ENCODE assay signal across 8 cellular contexts in genomic region chr19:41753936-41754529, GRCh38. TPM values are rescaled to one million over a fixed set of nuclear protein-coding genes. Genes with fewer than 3 reads are reported as not detected.
DNase-seq lines count a peak whose midpoint lies in the region; ATAC-seq, FAIRE-seq and TF ChIP-seq lines count a peak whose summit lies in the region.

No MANE protein-coding gene starts in this region.

- WGBS in SK-N-SH (ENCODE audit: low lambda C conversion rate): 1% methylated on average over 4 of the region's 4 CpGs
- WGBS in hepatocyte (ENCODE audit: low lambda C conversion rate, missing lambda C conversion rate): 8% methylated on average over 4 of the region's 4 CpGs

- FAIRE-seq in HTR-8/SVneo (lab: Jason Lieb, UNC): peak; percentile 69

- POLR2A ChIA-PET in Caco-2 (lab: Charles Lee) (no interaction called here), SK-N-SH (lab: Yijun Ruan, JAX) (no interaction called here)

- H3K9me3 ChIP-seq in Caco-2 (no peaks in the 10 kb centered on the region; the same call in 1 of the 2 replicates), SK-N-SH (no peaks in the 10 kb centered on the region), hepatocyte (ENCODE audit: low read depth) (no peaks in the 10 kb centered on the region)

- BruUV-seq in Caco-2 (replicated peaks; lab: Mats Ljungman, UMichigan): no TSS peak

- 0 out of 2 replicates have a peak, but pooled peaks have one; percentile 15 for TF ChIP-seq RAD21 in SK-N-SH (IDR thresholded peaks at IDR 0.05; ENCODE audit: low read length)

- H3K4me1 ChIP-seq in Caco-2 (peaks cover 17% of the 10 kb centered on the region), SK-N-SH (ENCODE audit: control insufficient read depth in 1 of 2, insufficient read depth in 2 of 2, low read depth in 1 of 2, low read length in 1 of 2) (no peaks in the 10 kb centered on the region), hepatocyte (ENCODE audit: insufficient read depth) (no peaks in the 10 kb centered on the region)

- DNase-seq in Caco-2 (peak; percentile 70 to 71), HTR-8/SVneo (ENCODE audit: insufficient read length, low spot score) (peak; percentile 15), SK-N-SH (peak; percentile 49), hepatocyte (ENCODE audit: low spot score) (peak; percentile 36)
- peak; percentile 79 for DNase-seq in activated naive CD4-positive, alpha-beta T cell treated with anti-CD3 and anti-CD28 coated beads, Interleukin-2, amount 10 ng/mL, durations not matched to agents 7 days and 5 days
- peak; percentile 54 to 71 for DNase-seq in stimulated activated CD4-positive, alpha-beta T cell treated with anti-CD3 and anti-CD28 coated beads, Interleukin-1b, Interleukin-23, amount 100 ng/mL, for 4 hours (ENCODE audit: low read depth in 2 of 2)

- H3F3A ChIP-seq in SK-N-SH (replicated peaks; ENCODE audit: insufficient read depth): no peaks in the 10 kb centered on the region

- no peaks in the 10 kb centered on the region for H3K36me3 Mint-ChIP-seq in Caco-2 (ENCODE audit: insufficient read depth, unreplicated experiment)
- no peaks in the 10 kb centered on the region for H3K36me3 Mint-ChIP-seq in activated naive CD4-positive, alpha-beta T cell treated with anti-CD3 and anti-CD28 coated beads, Interleukin-2, amount 10 ng/mL, durations not matched to agents 7 days and 5 days

- peaks cover 20% of the 10 kb centered on the region for H3K4me1 Mint-ChIP-seq in Caco-2 (ENCODE audit: low read depth, unreplicated experiment)
- H3K4me1 Mint-ChIP-seq in activated naive CD4-positive, alpha-beta T cell treated with anti-CD3 and anti-CD28 coated beads, Interleukin-2, amount 10 ng/mL, durations not matched to agents 7 days and 5 days: peaks cover 2% of the 10 kb centered on the region

- H2AFZ ChIP-seq in SK-N-SH (ENCODE audit: low read depth): no peak overlapping the region
- no peak overlapping the region for H2AFZ ChIP-seq in hepatocyte

- H3K9me2 ChIP-seq in SK-N-SH: no peaks in the 10 kb centered on the region
- H3K9me2 ChIP-seq in hepatocyte (replicated peaks; ENCODE audit: insufficient read depth): no peaks in the 10 kb centered on the region

- H3K79me2 ChIP-seq in SK-N-SH (ENCODE audit: insufficient read depth) (no peaks in the 10 kb centered on the region), hepatocyte (no peaks in the 10 kb centered on the region)

- H3K27ac ChIP-seq in SK-N-SH (ENCODE audit: low read depth in 2 of 2, low read length in 1 of 2): no peak overlapping the region
- H3K27ac ChIP-seq in hepatocyte: no peak overlapping the region

- H3K27me3 Mint-ChIP-seq in Caco-2 (ENCODE audit: insufficient read depth, unreplicated experiment): no peaks in the 10 kb centered on the region
- H3K27me3 Mint-ChIP-seq in activated naive CD4-positive, alpha-beta T cell treated with anti-CD3 and anti-CD28 coated beads, Interleukin-2, amount 10 ng/mL, durations not matched to agents 7 days and 5 days: peaks cover 77% of the 10 kb centered on the region

- no peak overlapping the region for H3K4me3 Mint-ChIP-seq in Caco-2 (ENCODE audit: unreplicated experiment)
- H3K4me3 Mint-ChIP-seq in activated naive CD4-positive, alpha-beta T cell treated with anti-CD3 and anti-CD28 coated beads, Interleukin-2, amount 10 ng/mL, durations not matched to agents 7 days and 5 days: no peak overlapping the region

- TF ChIP-seq CTCF in Caco-2 (IDR thresholded peaks at IDR 0.05; ENCODE audit: insufficient read depth in 1 of 2, low read depth in 1 of 2, low read length in 1 of 2, severe bottlenecking in 1 of 2, unreplicated experiment in 1 of 2): peak; percentile 72 to 75
- TF ChIP-seq CTCF in SK-N-SH (IDR thresholded peaks at IDR 0.05): peak; percentile 76
- TF ChIP-seq CTCF in hepatocyte (IDR thresholded peaks at IDR 0.05; ENCODE audit: poor library complexity): peak; percentile 39

- intact Hi-C loops in Caco-2 (cut with micrococcal nuclease; ENCODE audit: unreplicated experiment): loop anchor here (1.0 kb wide), 1 partner anchor 31 kb away; no protein-coding TSS in a partner anchor

- no peaks in the 10 kb centered on the region for H3K27me3 ChIP-seq in Caco-2 (replicated peaks; ENCODE audit: control insufficient read depth, insufficient read depth, low read length)
- peaks cover 17% of the 10 kb centered on the region; the same call in 1 of the 2 replicates for H3K27me3 ChIP-seq in SK-N-SH (ENCODE audit: insufficient read depth)
- H3K27me3 ChIP-seq in hepatocyte: no peaks in the 10 kb centered on the region

- H3K36me3 ChIP-seq in Caco-2 (ENCODE audit: control insufficient read depth, insufficient read depth, low read length) (no peaks in the 10 kb centered on the region), SK-N-SH (replicated peaks in 1 of 2; ENCODE audit: control insufficient read depth in 1 of 2, insufficient read depth in 2 of 2, low read length in 1 of 2) (no peaks in the 10 kb centered on the region), hepatocyte (replicated peaks; ENCODE audit: insufficient read depth, low read depth) (no peaks in the 10 kb centered on the region)

- H3K4me2 ChIP-seq in SK-N-SH (no peak overlapping the region), hepatocyte (no peak overlapping the region)

- H3K4me3 ChIP-seq in Caco-2 (ENCODE audit: low read depth, low read length) (no peak overlapping the region), SK-N-SH (ENCODE audit: low read depth in 2 of 2, low read length in 1 of 2) (peak overlapping the region in 1 of 2 experiments; percentile 12; a peak in 1 of 4 replicates), hepatocyte (no peak overlapping the region)

- no peaks in the 10 kb centered on the region for H3K9me3 Mint-ChIP-seq in Caco-2 (ENCODE audit: unreplicated experiment)
- H3K9me3 Mint-ChIP-seq in activated naive CD4-positive, alpha-beta T cell treated with anti-CD3 and anti-CD28 coated beads, Interleukin-2, amount 10 ng/mL, durations not matched to agents 7 days and 5 days: no peaks in the 10 kb centered on the region

- H3K9ac ChIP-seq in SK-N-SH: no peak overlapping the region

- TF ChIP-seq EP300 in SK-N-SH (IDR thresholded peaks at IDR 0.05; ENCODE audit: borderline replicate concordance in 1 of 2, low read depth in 1 of 2, low read length in 1 of 2): no peak

- ATAC-seq in GM19328 (IDR thresholded peaks at IDR 0.05; ENCODE audit: unreplicated experiment) (no peak), HG02970 (IDR thresholded peaks at IDR 0.05; ENCODE audit: low FRiP score, unreplicated experiment) (no peak)

- H4K20me1 ChIP-seq in SK-N-SH (ENCODE audit: insufficient read depth) (no peaks in the 10 kb centered on the region), hepatocyte (ENCODE audit: insufficient read depth, poor library complexity, severe bottlenecking) (no peaks in the 10 kb centered on the region)

- no peak overlapping the region for H3K27ac Mint-ChIP-seq in Caco-2 (ENCODE audit: unreplicated experiment)
- H3K27ac Mint-ChIP-seq in activated naive CD4-positive, alpha-beta T cell treated with anti-CD3 and anti-CD28 coated beads, Interleukin-2, amount 10 ng/mL, durations not matched to agents 7 days and 5 days: no peak overlapping the region

- CTCF ChIA-PET in Caco-2 (lab: Charles Lee): interaction anchor here (0.6 to 3.3 kb wide), 16 partner anchors 8 to 368 kb away, joined by 3 to 59 read pairs (median 8); partner anchors contain the start of gene RPS19
- CTCF ChIA-PET in SK-N-SH (lab: Yijun Ruan, JAX): interaction anchor here (0.6 to 5.3 kb wide), 25 partner anchors 8 to 533 kb away, joined by 3 to 33 read pairs (median 5); partner anchors contain the start of gene CEACAM3
- CTCF ChIA-PET in activated naive CD4-positive, alpha-beta T cell treated with anti-CD3 and anti-CD28 coated beads, Interleukin-2, amount 10 ng/mL, durations not matched to agents 7 days and 5 days (lab: Charles Lee): interaction anchor here (0.8 to 6.1 kb wide), 26 partner anchors 8 to 707 kb away, joined by 3 to 120 read pairs (median 8); no protein-coding TSS in a partner anchor

TF ChIP-seq in SK-N-SH, 30 proteins besides CTCF, POLR2A, EP300 and RAD21 (continues in another document):
- TF ChIP-seq REST (IDR thresholded peaks at IDR 0.05; ENCODE audit: low read depth, low read length) (no peak), RCOR1 (IDR thresholded peaks at IDR 0.05; ENCODE audit: low read length) (no peak)

RNA-seq across cellular contexts. Expression of gene CEACAM6, which starts 1.3 kb away (rescaled TPM):
- total RNA-seq in Caco-2 (2022) (10.7 and 16.2 TPM in 2 replicates), hepatocyte (7.9 and 16.0 TPM in 2 replicates)
- polyA plus RNA-seq in SK-N-SH (2012; rRNA removed) (not detected in 2 replicates), hepatocyte (4.5 and 5.3 TPM in 2 replicates)
- polyA plus RNA-seq in SK-N-SH (2012; cell fraction: cytosol; rRNA removed): not detected in 2 replicates
- not detected in 2 replicates for polyA plus RNA-seq in SK-N-SH (2012; cell fraction: nucleus; rRNA removed)

RNA-seq across cellular contexts. Expression of gene CEACAM3, which starts 42.4 kb away (rescaled TPM):
- not detected in 2 replicates for total RNA-seq in Caco-2 (2022)
- not detected in 2 replicates for polyA plus RNA-seq in SK-N-SH (2012; rRNA removed)
- polyA plus RNA-seq in SK-N-SH (2012; cell fraction: cytosol; rRNA removed): not detected in 2 replicates
- not detected in 2 replicates for polyA plus RNA-seq in SK-N-SH (2012; cell fraction: nucleus; rRNA removed)
- total RNA-seq in hepatocyte: not detected in 2 replicates
- not detected in 2 replicates for polyA plus RNA-seq in hepatocyte

RNA-seq across cellular contexts. Expression of gene CEACAM5, which starts 45.6 kb away (rescaled TPM):
- 1.3 and 3.9 TPM in 2 replicates for total RNA-seq in Caco-2 (2022)
- polyA plus RNA-seq in SK-N-SH (2012; rRNA removed): not detected in 2 replicates
- not detected in 2 replicates for polyA plus RNA-seq in SK-N-SH (2012; cell fraction: cytosol; rRNA removed)
- polyA plus RNA-seq in SK-N-SH (2012; cell fraction: nucleus; rRNA removed): not detected in 2 replicates
- total RNA-seq in hepatocyte: 2.7 and 11.5 TPM in 2 replicates
- 0.96 and 1.5 TPM in 2 replicates for polyA plus RNA-seq in hepatocyte

Comparison
In these comparisons a context has a peak if more than half of its experiments do, and no peak if none do; other contexts are left out.
1. DNase-seq: peak in every context shown above with its lines; median percentile 79 in activated naive CD4-positive, alpha-beta T cell treated with anti-CD3 and anti-CD28 coated beads, Interleukin-2, amount 10 ng/mL, durations not matched to agents 7 days and 5 days; 70 in Caco-2; 62 in stimulated activated CD4-positive, alpha-beta T cell treated with anti-CD3 and anti-CD28 coated beads, Interleukin-1b, Interleukin-23, amount 100 ng/mL, for 4 hours; 49 in SK-N-SH; 36 in hepatocyte; 15 in HTR-8/SVneo.